ENCODE assay signal across 8 cellular contexts in the genomic region with DNA sequence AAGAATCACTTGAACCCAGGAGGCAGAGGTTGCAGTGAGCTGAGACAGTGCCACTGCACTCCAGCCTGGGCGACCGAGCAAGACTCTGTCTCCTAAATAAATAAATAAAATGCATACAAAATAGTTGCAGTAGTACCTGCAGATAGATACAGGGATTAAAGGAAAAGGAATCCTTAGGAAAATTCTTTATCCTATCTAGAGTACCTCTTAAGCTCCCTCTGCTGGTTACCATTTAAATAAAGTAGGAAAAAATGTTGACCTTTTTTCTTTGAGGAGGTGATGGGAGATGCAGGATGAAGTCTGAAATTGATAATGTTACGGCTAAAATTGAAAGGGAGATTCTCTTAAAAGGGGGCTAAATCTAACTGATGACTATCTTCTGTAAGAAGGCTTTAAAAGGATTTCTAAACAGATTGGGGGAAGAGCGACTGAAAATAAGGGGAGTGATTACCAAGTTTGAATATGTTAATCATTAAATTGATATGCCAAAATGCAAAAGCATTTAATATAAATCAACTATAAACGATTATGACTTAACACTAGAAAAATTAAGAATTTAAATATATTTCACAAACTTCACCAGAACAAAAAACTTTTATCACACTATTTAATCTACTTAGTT.
DNase-seq lines count a peak whose midpoint lies in the region; ATAC-seq, FAIRE-seq and TF ChIP-seq lines count a peak whose summit lies in the region.

No MANE protein-coding gene starts in this region.

- no peak for DNase-seq in GM13977 (ENCODE audit: low spot score)
- peak; percentile 17 for DNase-seq in OCI-M1 (lab: John Stamatoyannopoulos, UW)
- peak; percentile 46 for DNase-seq in fibroblast of pulmonary artery (ENCODE audit: low read depth)
- no peak for DNase-seq in GDM1 (lab: John Stamatoyannopoulos, UW)
- no peak for DNase-seq in NK-92 treated with Interleukin-12 subunit alpha and Interleukin-12 subunit beta, amount 100 ng/mL, for 24 hours (lab: John Stamatoyannopoulos, UW)
- no peak for DNase-seq in NCI-H1436 treated with DMSO at 0.1 percent for 48 hours (lab: John Stamatoyannopoulos, UW)

- FAIRE-seq in A204.1 (lab: Jason Lieb, UNC), result peak; percentile 95

- in situ Hi-C loops in GM13977 (cut with MboI; ENCODE audit: low pct_unique_long_range_greater_than_20kb, low sequenced_read_pairs, unreplicated experiment), result no loop called here

- no peak overlapping the region for H3K4me3 ChIP-seq in fibroblast of pulmonary artery (replicated peaks; ENCODE audit: low read depth, low read length)

- peak; percentile 25 for TF ChIP-seq CTCF in GM13977 (IDR thresholded peaks at IDR 0.05; ENCODE audit: extremely low read depth, insufficient read depth, missing control alignments)
- peak; percentile 53 for TF ChIP-seq CTCF in fibroblast of pulmonary artery (IDR thresholded peaks at IDR 0.05; ENCODE audit: low read length, missing control alignments)

- ATAC-seq in HG03175 (IDR thresholded peaks at IDR 0.05; ENCODE audit: unreplicated experiment), result no peak

Comparison
In these comparisons a context has a peak if more than half of its experiments do, and no peak if none do; other contexts are left out.
1. DNase-seq: peak in OCI-M1 (single experiment) and fibroblast of pulmonary artery (single experiment); none in GM13977 (single experiment), GDM1 (single experiment), NK-92 treated with Interleukin-12 subunit alpha and Interleukin-12 subunit beta, amount 100 ng/mL, for 24 hours (single experiment) and NCI-H1436 treated with DMSO at 0.1 percent for 48 hours (single experiment).